ENCODE assay signal across 1 cellular context in the genomic region with DNA sequence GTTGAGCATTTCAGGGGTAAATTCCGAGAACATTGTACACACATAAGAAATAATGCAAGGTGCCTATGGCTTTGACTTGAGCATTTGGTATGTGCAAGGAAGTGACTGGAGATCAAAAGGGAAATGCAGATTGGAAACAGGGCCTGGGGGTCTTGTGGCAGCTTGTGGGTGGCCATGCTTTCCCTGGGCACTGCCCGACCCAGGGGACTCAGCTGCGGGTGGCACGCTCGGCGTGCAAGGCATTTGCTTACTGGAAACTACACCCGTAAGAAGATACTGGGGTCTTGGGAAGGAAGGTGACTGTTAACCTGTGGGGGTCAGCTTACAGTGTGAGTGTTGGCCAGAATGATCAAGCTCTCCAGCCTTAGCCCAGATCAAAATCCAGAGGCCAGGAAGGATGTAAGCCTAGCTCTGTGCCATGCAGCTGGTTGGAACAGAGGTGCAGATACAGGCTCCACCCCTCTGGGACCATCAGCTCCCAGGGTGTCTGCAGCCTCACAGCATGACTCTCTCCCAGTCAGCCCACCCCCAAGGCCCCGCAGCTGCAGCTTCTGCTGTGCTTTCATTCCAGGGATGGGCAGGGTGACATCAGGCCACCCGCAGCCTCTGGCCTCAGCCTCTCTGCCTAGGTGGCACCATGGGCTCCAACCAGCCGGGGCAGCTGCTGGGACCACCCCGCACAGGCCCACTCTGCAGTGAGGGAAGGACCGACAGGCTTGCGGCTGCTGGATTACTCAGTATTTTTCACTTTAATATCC.
TF ChIP-seq lines count a peak whose summit lies in the region.

No MANE protein-coding gene starts in this region.

TF ChIP-seq in SK-N-SH, 30 proteins besides CTCF, POLR2A, EP300 and RAD21 (continued from another document):
- no peak for TF ChIP-seq TEAD4 (IDR thresholded peaks at IDR 0.05; ENCODE audit: borderline replicate concordance, insufficient read depth)
- TF ChIP-seq, protein P1, sequence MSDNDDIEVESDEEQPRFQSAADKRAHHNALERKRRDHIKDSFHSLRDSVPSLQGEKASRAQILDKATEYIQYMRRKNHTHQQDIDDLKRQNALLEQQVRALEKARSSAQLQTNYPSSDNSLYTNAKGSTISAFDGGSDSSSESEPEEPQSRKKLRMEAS (IDR thresholded peaks at IDR 0.05; ENCODE audit: low read depth) = no peak
- TF ChIP-seq, protein P2, sequence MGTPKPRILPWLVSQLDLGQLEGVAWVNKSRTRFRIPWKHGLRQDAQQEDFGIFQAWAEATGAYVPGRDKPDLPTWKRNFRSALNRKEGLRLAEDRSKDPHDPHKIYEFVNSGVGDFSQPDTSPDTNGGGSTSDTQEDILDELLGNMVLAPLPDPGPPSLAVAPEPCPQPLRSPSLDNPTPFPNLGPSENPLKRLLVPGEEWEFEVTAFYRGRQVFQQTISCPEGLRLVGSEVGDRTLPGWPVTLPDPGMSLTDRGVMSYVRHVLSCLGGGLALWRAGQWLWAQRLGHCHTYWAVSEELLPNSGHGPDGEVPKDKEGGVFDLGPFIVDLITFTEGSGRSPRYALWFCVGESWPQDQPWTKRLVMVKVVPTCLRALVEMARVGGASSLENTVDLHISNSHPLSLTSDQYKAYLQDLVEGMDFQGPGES (IDR thresholded peaks at IDR 0.05; ENCODE audit: low read depth, low read length) = no peak
- TF ChIP-seq SIN3A (IDR thresholded peaks at IDR 0.05; ENCODE audit: borderline replicate concordance, low read depth, low read length) = no peak
- TF ChIP-seq, protein P3, sequence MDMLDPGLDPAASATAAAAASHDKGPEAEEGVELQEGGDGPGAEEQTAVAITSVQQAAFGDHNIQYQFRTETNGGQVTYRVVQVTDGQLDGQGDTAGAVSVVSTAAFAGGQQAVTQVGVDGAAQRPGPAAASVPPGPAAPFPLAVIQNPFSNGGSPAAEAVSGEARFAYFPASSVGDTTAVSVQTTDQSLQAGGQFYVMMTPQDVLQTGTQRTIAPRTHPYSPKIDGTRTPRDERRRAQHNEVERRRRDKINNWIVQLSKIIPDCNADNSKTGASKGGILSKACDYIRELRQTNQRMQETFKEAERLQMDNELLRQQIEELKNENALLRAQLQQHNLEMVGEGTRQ (IDR thresholded peaks at IDR 0.05; ENCODE audit: borderline replicate concordance, low read depth, low read length) = no peak
- no peak for TF ChIP-seq MXI1 (IDR thresholded peaks at IDR 0.05; ENCODE audit: low read depth, low read length)
- TF ChIP-seq, protein P4, sequence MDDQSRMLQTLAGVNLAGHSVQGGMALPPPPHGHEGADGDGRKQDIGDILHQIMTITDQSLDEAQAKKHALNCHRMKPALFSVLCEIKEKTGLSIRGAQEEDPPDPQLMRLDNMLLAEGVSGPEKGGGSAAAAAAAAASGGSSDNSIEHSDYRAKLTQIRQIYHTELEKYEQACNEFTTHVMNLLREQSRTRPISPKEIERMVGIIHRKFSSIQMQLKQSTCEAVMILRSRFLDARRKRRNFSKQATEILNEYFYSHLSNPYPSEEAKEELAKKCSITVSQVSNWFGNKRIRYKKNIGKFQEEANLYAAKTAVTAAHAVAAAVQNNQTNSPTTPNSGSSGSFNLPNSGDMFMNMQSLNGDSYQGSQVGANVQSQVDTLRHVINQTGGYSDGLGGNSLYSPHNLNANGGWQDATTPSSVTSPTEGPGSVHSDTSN (IDR thresholded peaks at IDR 0.05) = no peak
- no peak for TF ChIP-seq FOSL2 (IDR thresholded peaks at IDR 0.05; ENCODE audit: borderline replicate concordance, low read depth)
- no peak for TF ChIP-seq TAF1 (IDR thresholded peaks at IDR 0.05; ENCODE audit: borderline replicate concordance, low read depth, low read length)
- no peak for TF ChIP-seq NRF1 (IDR thresholded peaks at IDR 0.05; ENCODE audit: low read depth, low read length)
- no peak for TF ChIP-seq JUND (IDR thresholded peaks at IDR 0.05)
- no peak for TF ChIP-seq GABPA (IDR thresholded peaks at IDR 0.05; ENCODE audit: low read depth)
- TF ChIP-seq ELF1 (IDR thresholded peaks at IDR 0.05) = no peak
- no peak for TF ChIP-seq RFX5 (IDR thresholded peaks at IDR 0.05; ENCODE audit: low read length)
- no peak for TF ChIP-seq SMC3 (IDR thresholded peaks at IDR 0.05; ENCODE audit: low read depth, low read length)
- TF ChIP-seq FOXJ3 (CRISPR knock-in tag; IDR thresholded peaks at IDR 0.05) = no peak
